Comparison of ENCODE assay signal across 1 cellular context in the genomic region with DNA sequence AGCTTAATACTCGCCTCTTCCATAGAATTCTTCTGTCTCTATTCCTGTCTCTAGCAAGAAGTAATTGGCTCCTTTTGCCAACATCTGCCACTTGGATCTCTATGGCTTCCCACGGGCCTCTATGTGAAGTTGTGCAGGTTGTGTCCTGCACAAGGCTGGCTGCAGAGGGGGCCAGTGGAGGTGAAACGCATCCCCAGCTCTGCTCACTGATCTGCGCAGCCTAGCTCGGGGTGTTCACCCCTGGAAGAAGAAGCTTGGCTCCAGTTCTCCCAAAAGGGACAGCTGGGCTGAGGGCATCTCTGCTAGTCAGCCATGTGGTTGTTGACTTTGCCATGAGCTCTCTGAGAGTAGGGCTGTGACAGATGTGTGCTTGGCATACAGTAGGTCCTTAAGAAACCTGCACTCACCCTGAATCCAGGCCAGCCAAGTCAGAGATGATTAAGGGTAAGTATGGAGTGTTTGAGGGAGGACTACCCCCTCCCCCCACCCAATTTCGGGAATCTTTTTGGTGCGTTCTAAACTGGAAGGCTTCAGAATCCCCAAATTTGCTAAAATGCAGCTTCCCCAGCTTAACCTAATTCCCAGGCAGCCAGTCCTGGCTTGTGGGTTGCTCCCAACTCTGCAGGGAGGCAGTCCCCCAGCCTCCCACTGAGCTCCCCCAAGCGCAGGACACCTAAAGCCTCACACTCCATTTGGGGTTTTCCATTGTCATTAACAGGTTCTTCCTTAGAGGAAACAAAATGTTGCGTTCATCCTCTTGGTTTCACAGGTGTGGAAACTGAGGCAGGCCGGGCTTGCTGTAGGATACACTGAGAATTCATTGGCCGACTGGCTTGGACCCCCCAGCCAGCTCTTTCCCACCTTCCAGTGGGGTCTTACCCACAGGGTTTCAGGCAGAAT.
TF ChIP-seq lines count a peak whose summit lies in the region.

No MANE protein-coding gene starts in this region.

TF ChIP-seq in endothelial cell of umbilical vein, 7 proteins besides CTCF, POLR2A, EP300 and RAD21:
- no peak for TF ChIP-seq MYC (IDR thresholded peaks at IDR 0.05; ENCODE audit: low read depth, low read length)
- TF ChIP-seq POLR2AphosphoS5 (IDR thresholded peaks at IDR 0.05; ENCODE audit: insufficient read depth, low read depth, low read length) = no peak
- TF ChIP-seq, protein P1, sequence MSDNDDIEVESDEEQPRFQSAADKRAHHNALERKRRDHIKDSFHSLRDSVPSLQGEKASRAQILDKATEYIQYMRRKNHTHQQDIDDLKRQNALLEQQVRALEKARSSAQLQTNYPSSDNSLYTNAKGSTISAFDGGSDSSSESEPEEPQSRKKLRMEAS (IDR thresholded peaks at IDR 0.05; ENCODE audit: insufficient read depth, insufficient read length) = no peak
- no peak for TF ChIP-seq FOS (IDR thresholded peaks at IDR 0.05; ENCODE audit: borderline replicate concordance, insufficient read depth, low read length)
- no peak for TF ChIP-seq EZH2 (IDR thresholded peaks at IDR 0.05; ENCODE audit: borderline replicate concordance, low read depth, low read length, severe bottlenecking)
- no peak for TF ChIP-seq GATA2 (IDR thresholded peaks at IDR 0.05; ENCODE audit: insufficient read depth, insufficient read length, low read depth, low read length)
- TF ChIP-seq JUN (IDR thresholded peaks at IDR 0.05; ENCODE audit: borderline replicate concordance, insufficient read depth, insufficient read length, low read depth) = no peak
